8 cellular contexts compared by ENCODE assay signal in the genomic region with DNA sequence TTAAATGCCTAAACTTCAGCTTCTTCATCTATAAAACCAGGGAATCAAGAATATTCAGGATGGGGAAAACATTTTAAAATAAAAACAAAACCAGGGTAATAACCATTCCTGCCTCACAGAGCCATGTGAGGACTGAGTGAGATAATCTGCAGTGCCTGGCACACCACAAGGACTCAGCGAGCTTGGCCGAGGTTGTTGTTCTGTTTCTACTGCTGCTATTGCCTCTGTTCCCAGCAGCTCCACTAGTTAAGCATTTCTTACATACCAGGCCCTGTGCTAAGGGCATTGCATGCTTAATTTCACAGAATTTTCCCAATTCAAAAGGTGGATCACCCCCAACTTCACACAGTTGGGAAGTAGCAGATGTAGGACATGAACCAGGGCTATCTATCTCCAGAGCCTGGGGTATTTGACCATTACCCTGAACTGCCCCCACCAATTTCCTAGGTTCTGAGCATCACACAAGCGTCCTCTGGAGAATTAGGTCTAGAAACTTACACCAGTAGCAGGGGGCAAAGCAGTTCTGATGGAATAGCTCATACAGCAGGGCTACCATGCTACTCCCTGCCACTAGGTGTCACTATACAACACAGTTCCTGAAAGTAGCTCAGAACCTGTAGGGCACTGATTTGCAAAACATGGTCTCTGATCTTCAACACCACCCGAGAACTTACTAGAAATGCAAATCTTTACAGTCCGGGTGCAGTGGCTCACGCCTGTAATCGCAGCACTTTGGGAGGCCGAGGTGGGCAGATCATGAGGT.
A peak's percentile ranks its signal among the peaks of the same experiment; 100 is the strongest.
DNase-seq lines count a peak whose midpoint lies in the region; ATAC-seq and TF ChIP-seq lines count a peak whose summit lies in the region.

No MANE protein-coding gene starts in this region.

- no peak for DNase-seq in activated naive CD8-positive, alpha-beta T cell treated with anti-CD3 and anti-CD28 coated beads, Interleukin-2, amount 10 ng/mL, durations not matched to agents 7 days and 5 days
- no peak for DNase-seq in activated naive CD8-positive, alpha-beta T cell treated with anti-CD3 and anti-CD28 coated beads for 36 hours
- peak; percentile 62 for DNase-seq in SK-MEL-5 (ENCODE audit: low read depth, low spot score)
- DNase-seq in fibroblast of villous mesenchyme (ENCODE audit: low read depth): peak; percentile 55
- peak; percentile 29 for DNase-seq in stimulated activated naive CD8-positive, alpha-beta T cell treated with anti-CD3 and anti-CD28 coated beads, Interleukin-15, Interleukin-2, amounts not matched to agents 100 U/mL and 50 U/mL, for 24 hours
- DNase-seq in caudate nucleus (lab: John Stamatoyannopoulos, UW): no peak
- no peak for DNase-seq in anterior cingulate cortex (lab: John Stamatoyannopoulos, UW)
- no peak for DNase-seq in NCI-H1694 (lab: John Stamatoyannopoulos, UW)

- peaks cover 59% of the 10 kb centered on the region for H3K36me3 Mint-ChIP-seq in activated naive CD8-positive, alpha-beta T cell treated with anti-CD3 and anti-CD28 coated beads, Interleukin-2, amount 10 ng/mL, durations not matched to agents 7 days and 5 days
- H3K36me3 Mint-ChIP-seq in activated naive CD8-positive, alpha-beta T cell treated with anti-CD3 and anti-CD28 coated beads for 36 hours: peaks cover 43% of the 10 kb centered on the region

- ATAC-seq in activated naive CD8-positive, alpha-beta T cell treated with anti-CD3 and anti-CD28 coated beads, Interleukin-2, amount 10 ng/mL, durations not matched to agents 7 days and 5 days (ENCODE audit: low read depth): peak; percentile 43
- ATAC-seq in stimulated activated naive CD8-positive, alpha-beta T cell treated with anti-CD3 and anti-CD28 coated beads, Interleukin-15, Interleukin-2, amounts not matched to agents 100 U/mL and 50 U/mL, for 24 hours: no peak

- TF ChIP-seq CTCF in fibroblast of villous mesenchyme (IDR thresholded peaks at IDR 0.05; ENCODE audit: insufficient read depth, low read depth, low read length): peak; percentile 67

- H3K4me3 Mint-ChIP-seq in activated naive CD8-positive, alpha-beta T cell treated with anti-CD3 and anti-CD28 coated beads, Interleukin-2, amount 10 ng/mL, durations not matched to agents 7 days and 5 days: no peak overlapping the region
- H3K4me3 Mint-ChIP-seq in activated naive CD8-positive, alpha-beta T cell treated with anti-CD3 and anti-CD28 coated beads for 36 hours: no peak overlapping the region

- H3K4me3 ChIP-seq in fibroblast of villous mesenchyme (ENCODE audit: low read depth, low read length): no peak overlapping the region

- no peaks in the 10 kb centered on the region for H3K27me3 Mint-ChIP-seq in activated naive CD8-positive, alpha-beta T cell treated with anti-CD3 and anti-CD28 coated beads, Interleukin-2, amount 10 ng/mL, durations not matched to agents 7 days and 5 days
- no peaks in the 10 kb centered on the region for H3K27me3 Mint-ChIP-seq in activated naive CD8-positive, alpha-beta T cell treated with anti-CD3 and anti-CD28 coated beads for 36 hours

- POLR2A ChIA-PET in activated naive CD8-positive, alpha-beta T cell treated with anti-CD3 and anti-CD28 coated beads, Interleukin-2, amount 10 ng/mL, durations not matched to agents 7 days and 5 days (lab: Charles Lee): interaction anchor here (0.8 to 1.8 kb wide), 3 partner anchors 30 to 75 kb away, joined by 3 to 7 read pairs (median 3); partner anchors contain the start of genes LRSAM1 and RPL12

- in situ Hi-C loops in SK-MEL-5 (cut with HindIII; ENCODE audit: low pct_unique_long_range_greater_than_20kb, low sequenced_read_pairs): no loop called here

- peaks cover 6% of the 10 kb centered on the region for H3K4me1 Mint-ChIP-seq in activated naive CD8-positive, alpha-beta T cell treated with anti-CD3 and anti-CD28 coated beads, Interleukin-2, amount 10 ng/mL, durations not matched to agents 7 days and 5 days
- H3K4me1 Mint-ChIP-seq in activated naive CD8-positive, alpha-beta T cell treated with anti-CD3 and anti-CD28 coated beads for 36 hours: no peaks in the 10 kb centered on the region

- no peak overlapping the region for H3K27ac ChIP-seq in caudate nucleus (ENCODE audit: low read depth, low read length)

- no peak overlapping the region for H3K27ac Mint-ChIP-seq in activated naive CD8-positive, alpha-beta T cell treated with anti-CD3 and anti-CD28 coated beads, Interleukin-2, amount 10 ng/mL, durations not matched to agents 7 days and 5 days
- H3K27ac Mint-ChIP-seq in activated naive CD8-positive, alpha-beta T cell treated with anti-CD3 and anti-CD28 coated beads for 36 hours: no peak overlapping the region

- H3K9me3 Mint-ChIP-seq in activated naive CD8-positive, alpha-beta T cell treated with anti-CD3 and anti-CD28 coated beads, Interleukin-2, amount 10 ng/mL, durations not matched to agents 7 days and 5 days: peaks cover 15% of the 10 kb centered on the region
- H3K9me3 Mint-ChIP-seq in activated naive CD8-positive, alpha-beta T cell treated with anti-CD3 and anti-CD28 coated beads for 36 hours: peaks cover 21% of the 10 kb centered on the region

Comparison
In these comparisons a context has a peak if more than half of its experiments do, and no peak if none do; other contexts are left out.
1. DNase-seq: peak in SK-MEL-5 (single experiment), fibroblast of villous mesenchyme (single experiment) and stimulated activated naive CD8-positive, alpha-beta T cell treated with anti-CD3 and anti-CD28 coated beads, Interleukin-15, Interleukin-2, amounts not matched to agents 100 U/mL and 50 U/mL, for 24 hours (single experiment); none in activated naive CD8-positive, alpha-beta T cell treated with anti-CD3 and anti-CD28 coated beads, Interleukin-2, amount 10 ng/mL, durations not matched to agents 7 days and 5 days (single experiment), activated naive CD8-positive, alpha-beta T cell treated with anti-CD3 and anti-CD28 coated beads for 36 hours (single experiment), caudate nucleus (0 of 61), anterior cingulate cortex (0 of 58) and NCI-H1694 (single experiment).